Comparison of ENCODE assay signal across 24 cellular contexts in genomic region chr16:83882118-83882879, GRCh38. TPM values are rescaled to one million over a fixed set of nuclear protein-coding genes. Genes with fewer than 3 reads are reported as not detected.
DNase-seq lines count a peak whose midpoint lies in the region; TF ChIP-seq lines count a peak whose summit lies in the region.
"Had no signal": no experiment of that assay in that cellular context is flagged by ENCODE, and none has a peak within 500 bp of the region (broad histone marks: within the 10 kb centered on the region; RNA-seq: fewer than 3 reads in every experiment).

No MANE protein-coding gene starts in this region.

- no peak overlapping the region for H3K4me2 ChIP-seq in H9 (ENCODE audit: insufficient read depth, insufficient read length, low read length)

- no peaks in the 10 kb centered on the region for H3K79me1 ChIP-seq in H9 (ENCODE audit: insufficient read depth, low read depth, low read length, poor library complexity, severe bottlenecking)

- H3K23ac ChIP-seq in H9 (ENCODE audit: insufficient read length, low read depth, low read length), result no peak overlapping the region

- WGBS in H9 (ENCODE audit: extremely low coverage, insufficient read length, low lambda C conversion rate), result no CpG with 5 or more reads among the region's 9 CpGs

- DNase-seq in NCI-H2171 treated with DMSO at 0.1 percent for 48 hours (lab: John Stamatoyannopoulos, UW), result peak; percentile 59
- DNase-seq in cardiac muscle cell (ENCODE audit: low read depth in 1 of 2, low spot score in 1 of 2), result peak in 1 of 2 donors; percentile 86
- DNase-seq in myocyte (ENCODE audit: low read depth), result peak; percentile 62
- DNase-seq in cerebellar nuclear complex (lab: John Stamatoyannopoulos, UW), result no peak
- no peak for DNase-seq in H9
- no peak for DNase-seq in MCF 10A (ENCODE audit: unreplicated experiment)
- DNase-seq: activated B cell treated with CpG ODN at 0.5 μM for 24 hours; activated CD4-positive, alpha-beta T cell treated with anti-CD3 and anti-CD28 coated beads, Interleukin-2, amount 50 U/mL, for 4 hours; KG1; left lung; natural killer cell; NCI-H146; NCI-H2227 treated with DMSO at 0.1 percent for 48 hours; ovary; PC-3; SHP77 treated with DMSO at 0.1 percent for 48 hours; stimulated activated naive CD8-positive, alpha-beta T cell treated with anti-CD3 and anti-CD28 coated beads, Interleukin-15, amount 100 ng/mL, for 72 hours; SW 1271; transverse colon had no signal

- intact Hi-C loops in MCF 10A (cut with micrococcal nuclease), result no loop called here

- no peak overlapping the region for H2BK5ac ChIP-seq in H9 (ENCODE audit: insufficient read length, low read length)

- H3K4me3 ChIP-seq in HEK293 (ENCODE audit: low read depth, low read length) (no peak overlapping the region), cardiac muscle cell (no peak overlapping the region)
- H3K4me3 ChIP-seq: ascending aorta, left lung, ovary, transverse colon had no signal

- H2BK120ac ChIP-seq in H9 (ENCODE audit: low read depth, low read length, poor library complexity, severe bottlenecking), result no peak overlapping the region

- no peak overlapping the region for H2BK15ac ChIP-seq in H9 (ENCODE audit: low read depth, low read length)

- H3K36me3 Mint-ChIP-seq in H9 (ENCODE audit: insufficient read depth in 1 of 3, low read depth in 3 of 3) (peaks cover 0 to 6% (median 1%) of the 10 kb centered on the region in 3 experiments; a peak in 4 of 7 replicates), MCF 10A (ENCODE audit: insufficient read depth, unreplicated experiment) (no peaks in the 10 kb centered on the region)
- H3K36me3 Mint-ChIP-seq: activated naive CD4-positive, alpha-beta T cell treated with anti-CD3 and anti-CD28 coated beads, Interleukin-2, amount 50 U/mL, for 72 hours; mesothelial cell of epicardium; natural killer cell had no signal

- no peak overlapping the region for H4K91ac ChIP-seq in H9 (ENCODE audit: insufficient read length, low read depth, low read length)

- H3K36me3 ChIP-seq in HEK293 (ENCODE audit: control insufficient read depth in 2 of 2, insufficient read depth in 1 of 2, low read length in 2 of 2) (no peaks in the 10 kb centered on the region), cardiac muscle cell (no peaks in the 10 kb centered on the region)
- H3K36me3 ChIP-seq: ascending aorta, left lung, ovary, transverse colon had no signal

- H3K4me3 Mint-ChIP-seq in H9, result no peak overlapping the region
- H3K4me3 Mint-ChIP-seq in MCF 10A (ENCODE audit: unreplicated experiment), result no peak overlapping the region
- H3K4me3 Mint-ChIP-seq: activated B cell treated with CpG ODN at 0.5 μM for 24 hours; activated T-helper 1 cell treated with anti-CD3 and anti-CD28 coated beads, Interleukin-12 subunit alpha, Interleukin-12 subunit beta, Interleukin-2, Interleukin-4 antibody, amounts not matched to agents 30 ng/mL and 10 ng/mL and 1 ng/mL, durations not matched to agents 14 hours and 24 hours and 36 hours; mesothelial cell of epicardium; natural killer cell; stimulated activated naive CD8-positive, alpha-beta T cell treated with anti-CD3 and anti-CD28 coated beads, Interleukin-15, amount 100 ng/mL, for 72 hours had no signal

- 0 out of 7 replicates have a peak overlapping the region, but pooled peaks of 1 of the 3 experiments have one; percentile 33 for H3K27ac Mint-ChIP-seq in H9
- H3K27ac Mint-ChIP-seq in MCF 10A (ENCODE audit: low read depth, unreplicated experiment), result no peak overlapping the region
- H3K27ac Mint-ChIP-seq: activated B cell treated with CpG ODN at 0.5 μM for 24 hours; activated naive CD4-positive, alpha-beta T cell treated with anti-CD3 and anti-CD28 coated beads, Interleukin-2, amount 50 U/mL, for 72 hours; activated T-helper 1 cell treated with anti-CD3 and anti-CD28 coated beads, Interleukin-12 subunit alpha, Interleukin-12 subunit beta, Interleukin-2, Interleukin-4 antibody, amounts not matched to agents 30 ng/mL and 10 ng/mL and 1 ng/mL, durations not matched to agents 14 hours and 24 hours and 36 hours; mesothelial cell of epicardium; natural killer cell; stimulated activated naive CD8-positive, alpha-beta T cell treated with anti-CD3 and anti-CD28 coated beads, Interleukin-15, amount 100 ng/mL, for 72 hours had no signal

- H2AK5ac ChIP-seq in H9 (ENCODE audit: insufficient read length, low read length), result no peak overlapping the region

- H3K27me3 ChIP-seq in cardiac muscle cell, result no peaks in the 10 kb centered on the region
- no peaks in the 10 kb centered on the region for H3K27me3 ChIP-seq in H9 (ENCODE audit: insufficient read depth, low read length)
- H3K27me3 ChIP-seq: ascending aorta, left lung, ovary, transverse colon had no signal

- no peak overlapping the region for H3K56ac ChIP-seq in H9 (ENCODE audit: insufficient read length, low read depth, low read length)

- H4K20me1 ChIP-seq in H9 (ENCODE audit: control insufficient read depth, insufficient read depth, insufficient read length), result no peaks in the 10 kb centered on the region

- H4K5ac ChIP-seq in H9 (ENCODE audit: insufficient read length, low read depth, low read length), result no peak overlapping the region

- H3K14ac ChIP-seq in H9 (ENCODE audit: insufficient read depth, low read length), result no peak overlapping the region

- H3K4me1 ChIP-seq in HEK293 (ENCODE audit: control insufficient read depth, insufficient read depth, low read length) (no peaks in the 10 kb centered on the region), cardiac muscle cell (ENCODE audit: low read depth) (peaks cover 36% of the 10 kb centered on the region), H9 (ENCODE audit: insufficient read depth, low read length) (no peaks in the 10 kb centered on the region)
- H3K4me1 ChIP-seq: ascending aorta, left lung, transverse colon had no signal

- H3T11ph ChIP-seq in H9 (ENCODE audit: low read length), result no peak overlapping the region

- H3K27me3 Mint-ChIP-seq in H9 (ENCODE audit: low read depth) (peaks cover 6% of the 10 kb centered on the region), MCF 10A (ENCODE audit: insufficient read depth, unreplicated experiment) (peaks cover 24% of the 10 kb centered on the region)
- H3K27me3 Mint-ChIP-seq: stimulated activated naive CD8-positive, alpha-beta T cell treated with anti-CD3 and anti-CD28 coated beads, Interleukin-15, amount 100 ng/mL, for 72 hours had no signal

- no peak overlapping the region for H2BK12ac ChIP-seq in H9 (ENCODE audit: insufficient read length, low read depth, low read length)

- no peaks in the 10 kb centered on the region for H3K23me2 ChIP-seq in H9 (ENCODE audit: insufficient read length, low read depth, low read length, poor library complexity, severe bottlenecking)

- no peaks in the 10 kb centered on the region for H3K79me2 ChIP-seq in H9 (ENCODE audit: insufficient read depth, low read length)

- H4K8ac ChIP-seq in H9 (replicated peaks; ENCODE audit: insufficient read length, low read depth, low read length), result no peak overlapping the region

- peaks cover 25 to 28% of the 10 kb centered on the region in 2 experiments for H3K4me1 Mint-ChIP-seq in H9
- no peaks in the 10 kb centered on the region for H3K4me1 Mint-ChIP-seq in MCF 10A (ENCODE audit: insufficient read depth, unreplicated experiment)
- H3K4me1 Mint-ChIP-seq: activated B cell treated with CpG ODN at 0.5 μM for 24 hours; natural killer cell; stimulated activated naive CD8-positive, alpha-beta T cell treated with anti-CD3 and anti-CD28 coated beads, Interleukin-15, amount 100 ng/mL, for 72 hours had no signal

- no peak overlapping the region for H2BK20ac ChIP-seq in H9 (ENCODE audit: low read depth, low read length, poor library complexity, severe bottlenecking)

- BruUV-seq in MCF 10A (replicated peaks; lab: Mats Ljungman, UMichigan), result no TSS peak

- H3K18ac ChIP-seq in H9 (ENCODE audit: insufficient read length, low read depth, low read length), result no peak overlapping the region

- POLR2A ChIA-PET in HEK293 (lab: Yijun Ruan, JAX), result no interaction called here
- POLR2A ChIA-PET in MCF 10A (lab: Yijun Ruan, JAX), result interaction anchor here (0.5 kb wide), 1 partner anchor 87 kb away, joined by 3 read pairs; no protein-coding TSS in a partner anchor

- no peak overlapping the region for H2AFZ ChIP-seq in H9 (ENCODE audit: low read length)

- H3K9ac ChIP-seq in H9 (ENCODE audit: extremely low read depth, insufficient read length, low read length), result no peak overlapping the region

- H3K9me3 Mint-ChIP-seq in H9, result peaks cover 0 to 5% of the 10 kb centered on the region in 2 experiments; a peak in 1 of 5 replicates
- no peaks in the 10 kb centered on the region for H3K9me3 Mint-ChIP-seq in MCF 10A (ENCODE audit: unreplicated experiment)
- H3K9me3 Mint-ChIP-seq: activated naive CD4-positive, alpha-beta T cell treated with anti-CD3 and anti-CD28 coated beads, Interleukin-2, amount 50 U/mL, for 72 hours; activated T-helper 1 cell treated with anti-CD3 and anti-CD28 coated beads, Interleukin-12 subunit alpha, Interleukin-12 subunit beta, Interleukin-2, Interleukin-4 antibody, amounts not matched to agents 30 ng/mL and 10 ng/mL and 1 ng/mL, durations not matched to agents 14 hours and 24 hours and 36 hours; natural killer cell; stimulated activated naive CD8-positive, alpha-beta T cell treated with anti-CD3 and anti-CD28 coated beads, Interleukin-15, amount 100 ng/mL, for 72 hours had no signal

- H3K27ac ChIP-seq in HEK293 (ENCODE audit: extremely low read depth, low read depth, low read length) (no peak overlapping the region), cardiac muscle cell (peak overlapping the region; percentile 0), H9 (ENCODE audit: insufficient read length, low read depth, low read length) (no peak overlapping the region)
- H3K27ac ChIP-seq: ascending aorta, left lung, ovary, transverse colon had no signal

- H3K9me3 ChIP-seq in HEK293 (ENCODE audit: control insufficient read depth, insufficient read depth, low read depth, low read length) (no peaks in the 10 kb centered on the region), cardiac muscle cell (ENCODE audit: low read depth) (no peaks in the 10 kb centered on the region), H9 (ENCODE audit: control insufficient read depth, low read depth, low read length) (no peaks in the 10 kb centered on the region)
- H3K9me3 ChIP-seq: ascending aorta, left lung, ovary, transverse colon had no signal

- no peak overlapping the region for H3K4ac ChIP-seq in H9 (ENCODE audit: low read depth, low read length)

- CTCF ChIA-PET in HEK293 (lab: Yijun Ruan, JAX) (interaction anchor here (2.7 kb wide), 1 partner anchor 57 kb away, joined by 9 read pairs; no protein-coding TSS in a partner anchor), MCF 10A (lab: Yijun Ruan, JAX) (interaction anchor here (0.6 to 1.0 kb wide), 4 partner anchors 10 to 71 kb away, joined by 3 to 4 read pairs (median 3); no protein-coding TSS in a partner anchor)

- TF ChIP-seq CTCF in HEK293 (tag by site-specific recombination; IDR thresholded peaks at IDR 0.05) (no peak), cardiac muscle cell (IDR thresholded peaks at IDR 0.05; ENCODE audit: low read depth, low read length) (no peak), H9 (conservative IDR thresholded peaks at IDR 0.05) (no peak), MCF 10A (IDR thresholded peaks at IDR 0.05; ENCODE audit: unreplicated experiment) (no peak)

RNA-seq across cellular contexts. Expression of gene MLYCD, which starts 16.6 kb away (rescaled TPM):
- 8.0 and 9.3 TPM in 2 replicates for total RNA-seq in cardiac muscle cell
- 9.9 and 10.6 TPM in 2 replicates for polyA plus RNA-seq in cardiac muscle cell
- 3.1 and 3.5 TPM in 2 replicates for total RNA-seq in myocyte
- polyA plus RNA-seq in myocyte (2012), result 3.2 TPM
- total RNA-seq in H9 (2021), result 6.8 and 7.1 TPM in 2 replicates
- 2.5 and 3.3 TPM in 2 replicates for total RNA-seq in MCF 10A (2022)

Comparison
In these comparisons a context has a peak if more than half of its experiments do, and no peak if none do; other contexts are left out.
1. DNase-seq: peak in NCI-H2171 treated with DMSO at 0.1 percent for 48 hours (single experiment) and myocyte (single experiment); none in cerebellar nuclear complex (0 of 2), H9 (single experiment) and MCF 10A (single experiment).